In genomic region chr1:111089638-111090037, GRCh38 we compare ENCODE assay signal across 1 cellular context.
TF ChIP-seq lines count a peak whose summit lies in the region.

No MANE protein-coding gene starts in this region.

TF ChIP-seq in HepG2, 621 proteins besides CTCF, POLR2A, EP300 and RAD21:
- TF ChIP-seq HNF4A (CRISPR knock-in tag; IDR thresholded peaks at IDR 0.05): no peak
- no peak for TF ChIP-seq ZSCAN22 (CRISPR knock-in tag; IDR thresholded peaks at IDR 0.05)
- no peak for TF ChIP-seq ZBTB3 (CRISPR knock-in tag; IDR thresholded peaks at IDR 0.05; ENCODE audit: borderline replicate concordance, low read depth)
- no peak for TF ChIP-seq ZNF124 (CRISPR knock-in tag; IDR thresholded peaks at IDR 0.05)
- no peak for TF ChIP-seq SRF (IDR thresholded peaks at IDR 0.05; ENCODE audit: low read depth, low read length)
- TF ChIP-seq MNT (IDR thresholded peaks at IDR 0.05): 0 out of 2 replicates have a peak, but pooled peaks have one; percentile 17
- TF ChIP-seq TEAD2 (CRISPR knock-in tag; IDR thresholded peaks at IDR 0.05): no peak
